1 cellular context compared by ENCODE assay signal in genomic region chr5:33079548-33079947, GRCh38.
TF ChIP-seq lines count a peak whose summit lies in the region.

No MANE protein-coding gene starts in this region.

TF ChIP-seq in IMR-90, 13 proteins besides CTCF, POLR2A, EP300 and RAD21:
- TF ChIP-seq CHD1 (IDR thresholded peaks at IDR 0.05; ENCODE audit: low read depth, low read length) (no peak), BHLHE40 (IDR thresholded peaks at IDR 0.05; ENCODE audit: low read depth, low read length) (no peak), RCOR1 (IDR thresholded peaks at IDR 0.05; ENCODE audit: insufficient replicate concordance, low read length) (no peak), NFE2L2 (IDR thresholded peaks at IDR 0.05; ENCODE audit: low read depth, low read length) (no peak), MAFK (IDR thresholded peaks at IDR 0.05; ENCODE audit: low read depth, low read length) (no peak), MXI1 (IDR thresholded peaks at IDR 0.05; ENCODE audit: borderline replicate concordance, low read depth, low read length) (no peak), CEBPB (IDR thresholded peaks at IDR 0.05; ENCODE audit: low read depth, low read length) (no peak), RFX5 (IDR thresholded peaks at IDR 0.05; ENCODE audit: low read depth, low read length) (no peak), USF2 (IDR thresholded peaks at IDR 0.05; ENCODE audit: low read depth, low read length) (no peak), ELK1 (IDR thresholded peaks at IDR 0.05; ENCODE audit: borderline replicate concordance, low read depth, low read length) (no peak), FOS (IDR thresholded peaks at IDR 0.05; ENCODE audit: low read depth, low read length) (no peak), MAZ (IDR thresholded peaks at IDR 0.05; ENCODE audit: borderline replicate concordance, low read depth, low read length) (no peak), SMC3 (IDR thresholded peaks at IDR 0.05; ENCODE audit: low read depth, low read length) (no peak)
